In genomic region chr6:132132911-132133639, GRCh38 we compare ENCODE assay signal across 9 cellular contexts.
DNase-seq lines count a peak whose midpoint lies in the region; ATAC-seq and TF ChIP-seq lines count a peak whose summit lies in the region.
"Had no signal": no experiment of that assay in that cellular context is flagged by ENCODE, and none has a peak within 500 bp of the region (broad histone marks: within the 10 kb centered on the region; RNA-seq: fewer than 3 reads in every experiment).

No MANE protein-coding gene starts in this region.

- no peaks in the 10 kb centered on the region for H3K36me3 ChIP-seq in psoas muscle (ENCODE audit: insufficient read depth in 1 of 2, low read depth in 1 of 2)

- TF ChIP-seq CTCF in fibroblast of villous mesenchyme (IDR thresholded peaks at IDR 0.05; ENCODE audit: insufficient read depth, low read depth, low read length) (no peak), psoas muscle (IDR thresholded peaks at IDR 0.05) (no peak)

- H3K27me3 Mint-ChIP-seq in activated naive CD4-positive, alpha-beta T cell treated with anti-CD3 and anti-CD28 coated beads for 36 hours (ENCODE audit: low read depth): peaks cover 13% of the 10 kb centered on the region

- H3K9me3 Mint-ChIP-seq in activated naive CD4-positive, alpha-beta T cell treated with anti-CD3 and anti-CD28 coated beads for 36 hours: no peaks in the 10 kb centered on the region

- intact Hi-C loops in psoas muscle (cut with DNase I): no loop called here
- intact Hi-C loops in activated naive CD4-positive, alpha-beta T cell treated with anti-CD3 and anti-CD28 coated beads for 36 hours (cut with micrococcal nuclease): no loop called here

- no peaks in the 10 kb centered on the region for H3K4me1 Mint-ChIP-seq in activated naive CD4-positive, alpha-beta T cell treated with anti-CD3 and anti-CD28 coated beads for 36 hours (ENCODE audit: low read depth)

- 62 to 65% (median 64%) methylated on average over 3 of the region's 3 CpGs for WGBS in psoas muscle, 3 donors

- peak; percentile 40 for ATAC-seq in SK-N-SH treated with all-trans-retinoic acid at 6 μM for 48 hours
- peak in 1 of 4 donors; percentile 39 for ATAC-seq in psoas muscle
- ATAC-seq in HG03175 (IDR thresholded peaks at IDR 0.05; ENCODE audit: unreplicated experiment): no peak

- in situ Hi-C loops in G401 (cut with HindIII; ENCODE audit: low sequenced_read_pairs): no loop called here

- H3K4me3 ChIP-seq in fibroblast of villous mesenchyme (ENCODE audit: low read depth, low read length) (no peak overlapping the region), psoas muscle (no peak overlapping the region)

- H3K27ac Mint-ChIP-seq in activated naive CD4-positive, alpha-beta T cell treated with anti-CD3 and anti-CD28 coated beads for 36 hours: no peak overlapping the region

- H3K9me3 ChIP-seq in psoas muscle: no peaks in the 10 kb centered on the region

- H3K4me1 ChIP-seq in psoas muscle: no peaks in the 10 kb centered on the region

- H3K27ac ChIP-seq in psoas muscle: peak overlapping the region; percentile 58

- H3K4me3 Mint-ChIP-seq in activated naive CD4-positive, alpha-beta T cell treated with anti-CD3 and anti-CD28 coated beads for 36 hours: no peak overlapping the region

- CTCF ChIA-PET in activated naive CD4-positive, alpha-beta T cell treated with anti-CD3 and anti-CD28 coated beads for 36 hours (lab: Charles Lee): no interaction called here

- DNase-seq in COLO829 (ENCODE audit: low spot score) (peak; percentile 82), fibroblast of villous mesenchyme (ENCODE audit: low read depth) (peak; percentile 44), psoas muscle (no peak), G401 (ENCODE audit: low spot score) (no peak), SW480 (ENCODE audit: low spot score) (no peak)
- no peak for DNase-seq in activated naive CD4-positive, alpha-beta T cell treated with anti-CD3 and anti-CD28 coated beads for 36 hours
- DNase-seq: NK-92 treated with Interleukin-12 subunit alpha and Interleukin-12 subunit beta, amount 100 ng/mL, for 24 hours had no signal

- H3K36me3 Mint-ChIP-seq in activated naive CD4-positive, alpha-beta T cell treated with anti-CD3 and anti-CD28 coated beads for 36 hours (ENCODE audit: low read depth): no peaks in the 10 kb centered on the region

- no peaks in the 10 kb centered on the region for H3K27me3 ChIP-seq in psoas muscle (ENCODE audit: insufficient read depth in 3 of 3, low read length in 2 of 3)

TF ChIP-seq in SK-N-SH treated with all-trans-retinoic acid at 6 μM for 48 hours, 23 proteins besides CTCF, POLR2A, EP300 and RAD21:
- TF ChIP-seq RARB (CRISPR knock-in tag; IDR thresholded peaks at IDR 0.05) (no peak), ARNTL (CRISPR knock-in tag; IDR thresholded peaks at IDR 0.05; ENCODE audit: borderline replicate concordance, low read depth) (no peak), POU6F1 (CRISPR knock-in tag; IDR thresholded peaks at IDR 0.05; ENCODE audit: borderline replicate concordance, low read depth) (no peak), PPARA (CRISPR knock-in tag; IDR thresholded peaks at IDR 0.05; ENCODE audit: borderline replicate concordance) (no peak), PATZ1 (CRISPR knock-in tag; IDR thresholded peaks at IDR 0.05; ENCODE audit: borderline replicate concordance) (no peak), SNAI2 (CRISPR knock-in tag; IDR thresholded peaks at IDR 0.05) (no peak), TOX (CRISPR knock-in tag; IDR thresholded peaks at IDR 0.05; ENCODE audit: borderline replicate concordance) (no peak), OSR1 (CRISPR knock-in tag; IDR thresholded peaks at IDR 0.05) (no peak), TSHZ2 (CRISPR knock-in tag; IDR thresholded peaks at IDR 0.05) (no peak), GLIS3 (CRISPR knock-in tag; IDR thresholded peaks at IDR 0.05) (no peak)

Comparison
In these comparisons a context has a peak if more than half of its experiments do, and no peak if none do; other contexts are left out.
1. DNase-seq: peak in COLO829 (single experiment) and fibroblast of villous mesenchyme (single experiment); none in psoas muscle (0 of 2), G401 (single experiment), activated naive CD4-positive, alpha-beta T cell treated with anti-CD3 and anti-CD28 coated beads for 36 hours (single experiment) and SW480 (single experiment).